In the genomic region with DNA sequence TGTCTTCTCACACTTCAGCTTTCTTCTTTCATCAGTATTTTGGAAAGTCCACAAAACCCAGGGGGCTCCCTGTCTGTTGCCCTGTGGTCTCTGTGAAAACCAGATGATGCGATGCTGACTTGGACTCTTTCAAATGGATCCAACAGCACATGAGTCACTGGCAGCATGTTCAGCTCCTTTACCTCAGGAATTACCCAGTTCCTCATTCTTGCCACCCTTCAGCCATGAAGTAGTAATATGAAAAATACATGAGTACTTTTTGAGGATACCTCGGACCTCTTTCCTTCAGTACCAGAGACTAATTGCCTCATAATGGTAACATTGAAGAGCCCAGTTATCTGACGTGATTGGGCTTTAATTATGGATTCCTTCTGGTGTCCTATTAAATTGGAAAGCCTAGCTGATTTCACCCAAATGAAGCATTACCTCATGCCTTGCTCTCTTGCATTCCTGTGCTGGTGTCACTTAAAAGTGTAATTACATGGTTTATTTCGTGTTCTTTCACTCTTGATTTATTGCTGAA, we compare ENCODE assay signal across 8 cellular contexts.
DNase-seq lines count a peak whose midpoint lies in the region; ATAC-seq and TF ChIP-seq lines count a peak whose summit lies in the region.

No MANE protein-coding gene starts in this region.

- no peak overlapping the region for H3K27ac ChIP-seq in gastroesophageal sphincter

- H3K27me3 Mint-ChIP-seq in HFFc6 (ENCODE audit: insufficient read depth) = no peaks in the 10 kb centered on the region

- no peak overlapping the region for H3K4me3 Mint-ChIP-seq in HFFc6

- H3K36me3 Mint-ChIP-seq in HFFc6 (ENCODE audit: low read depth) = no peaks in the 10 kb centered on the region

- H3K27ac Mint-ChIP-seq in HFFc6 = peak overlapping the region; percentile 32

- H3K36me3 ChIP-seq in gastroesophageal sphincter = peaks cover 0 to 10% of the 10 kb centered on the region in 2 donors

- H3K27me3 ChIP-seq in gastroesophageal sphincter = no peaks in the 10 kb centered on the region

- peaks cover 0 to 78% (median 6%) of the 10 kb centered on the region in 3 donors for H3K4me1 ChIP-seq in gastroesophageal sphincter

- no peak overlapping the region for H3K4me3 ChIP-seq in gastroesophageal sphincter

- H3K9me3 ChIP-seq in gastroesophageal sphincter = no peaks in the 10 kb centered on the region

- peaks cover 65% of the 10 kb centered on the region for H3K4me1 Mint-ChIP-seq in HFFc6 (ENCODE audit: low read depth)

- H3K9me3 Mint-ChIP-seq in HFFc6 = no peaks in the 10 kb centered on the region

- no peak for TF ChIP-seq EP300 in gastroesophageal sphincter (IDR thresholded peaks at IDR 0.05)

- no peak for TF ChIP-seq CTCF in HFFc6 (IDR thresholded peaks at IDR 0.05)
- TF ChIP-seq CTCF in gastroesophageal sphincter (IDR thresholded peaks at IDR 0.05) = no peak

- ATAC-seq in GM18519 (IDR thresholded peaks at IDR 0.05; ENCODE audit: low FRiP score, unreplicated experiment) (peak; percentile 83), gastroesophageal sphincter (peak; percentile 17)

- no peak for TF ChIP-seq POLR2A in gastroesophageal sphincter (IDR thresholded peaks at IDR 0.05)

- WGBS in gastroesophageal sphincter (ENCODE audit: low coverage in 1 of 2), 2 donors = 57 to 86% methylated on average over 1 to 3 of the region's 4 CpGs

- DNase-seq in HFFc6 (peak; percentile 27), NCI-H226 (peak; percentile 57), superior temporal gyrus (ENCODE audit: extremely low spot score) (no peak), NCI-H1105 treated with DMSO at 0.1 percent for 48 hours (lab: John Stamatoyannopoulos, UW) (no peak), LoVo (ENCODE audit: low spot score) (no peak), ecto neural progenitor cell (ENCODE audit: low spot score) (no peak)

Comparison
In these comparisons a context has a peak if more than half of its experiments do, and no peak if none do; other contexts are left out.
1. DNase-seq: peak in HFFc6 (single experiment) and NCI-H226 (single experiment); none in superior temporal gyrus (single experiment), NCI-H1105 treated with DMSO at 0.1 percent for 48 hours (single experiment), LoVo (single experiment) and ecto neural progenitor cell (single experiment).